ENCODE assay signal across 1 cellular context in the genomic region with DNA sequence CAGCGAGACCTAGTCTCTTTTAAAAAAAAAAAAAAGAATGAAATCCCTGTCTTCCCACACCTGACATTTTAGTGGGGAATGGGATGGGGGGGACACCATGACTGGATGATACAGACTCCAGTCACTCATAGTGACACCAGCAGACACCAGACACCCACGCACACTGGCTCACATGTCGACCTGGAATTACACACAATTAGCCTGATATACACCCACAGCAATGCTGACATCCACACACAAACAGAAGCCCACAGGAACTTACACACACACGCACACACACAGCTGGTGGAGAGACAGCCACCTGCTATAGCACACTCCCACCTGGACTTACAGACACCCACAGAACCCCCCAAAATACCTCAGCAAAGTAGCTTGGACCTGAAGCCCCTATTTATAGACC.
TF ChIP-seq lines count a peak whose summit lies in the region.

No MANE protein-coding gene starts in this region.

TF ChIP-seq in IMR-90, 13 proteins besides CTCF, POLR2A, EP300 and RAD21:
- no peak for TF ChIP-seq BHLHE40 (IDR thresholded peaks at IDR 0.05; ENCODE audit: low read depth, low read length)
- TF ChIP-seq SMC3 (IDR thresholded peaks at IDR 0.05; ENCODE audit: low read depth, low read length): no peak
- no peak for TF ChIP-seq MXI1 (IDR thresholded peaks at IDR 0.05; ENCODE audit: borderline replicate concordance, low read depth, low read length)
- TF ChIP-seq, protein P1, sequence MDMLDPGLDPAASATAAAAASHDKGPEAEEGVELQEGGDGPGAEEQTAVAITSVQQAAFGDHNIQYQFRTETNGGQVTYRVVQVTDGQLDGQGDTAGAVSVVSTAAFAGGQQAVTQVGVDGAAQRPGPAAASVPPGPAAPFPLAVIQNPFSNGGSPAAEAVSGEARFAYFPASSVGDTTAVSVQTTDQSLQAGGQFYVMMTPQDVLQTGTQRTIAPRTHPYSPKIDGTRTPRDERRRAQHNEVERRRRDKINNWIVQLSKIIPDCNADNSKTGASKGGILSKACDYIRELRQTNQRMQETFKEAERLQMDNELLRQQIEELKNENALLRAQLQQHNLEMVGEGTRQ (IDR thresholded peaks at IDR 0.05; ENCODE audit: low read depth, low read length): no peak
- TF ChIP-seq CEBPB (IDR thresholded peaks at IDR 0.05; ENCODE audit: low read depth, low read length): no peak
- no peak for TF ChIP-seq RCOR1 (IDR thresholded peaks at IDR 0.05; ENCODE audit: insufficient replicate concordance, low read length)
- no peak for TF ChIP-seq MAZ (IDR thresholded peaks at IDR 0.05; ENCODE audit: borderline replicate concordance, low read depth, low read length)
- TF ChIP-seq FOS (IDR thresholded peaks at IDR 0.05; ENCODE audit: low read depth, low read length): no peak
- no peak for TF ChIP-seq MAFK (IDR thresholded peaks at IDR 0.05; ENCODE audit: low read depth, low read length)
- TF ChIP-seq RFX5 (IDR thresholded peaks at IDR 0.05; ENCODE audit: low read depth, low read length): no peak
- no peak for TF ChIP-seq NFE2L2 (IDR thresholded peaks at IDR 0.05; ENCODE audit: low read depth, low read length)
